Comparison of ENCODE assay signal across 18 cellular contexts in the genomic region with DNA sequence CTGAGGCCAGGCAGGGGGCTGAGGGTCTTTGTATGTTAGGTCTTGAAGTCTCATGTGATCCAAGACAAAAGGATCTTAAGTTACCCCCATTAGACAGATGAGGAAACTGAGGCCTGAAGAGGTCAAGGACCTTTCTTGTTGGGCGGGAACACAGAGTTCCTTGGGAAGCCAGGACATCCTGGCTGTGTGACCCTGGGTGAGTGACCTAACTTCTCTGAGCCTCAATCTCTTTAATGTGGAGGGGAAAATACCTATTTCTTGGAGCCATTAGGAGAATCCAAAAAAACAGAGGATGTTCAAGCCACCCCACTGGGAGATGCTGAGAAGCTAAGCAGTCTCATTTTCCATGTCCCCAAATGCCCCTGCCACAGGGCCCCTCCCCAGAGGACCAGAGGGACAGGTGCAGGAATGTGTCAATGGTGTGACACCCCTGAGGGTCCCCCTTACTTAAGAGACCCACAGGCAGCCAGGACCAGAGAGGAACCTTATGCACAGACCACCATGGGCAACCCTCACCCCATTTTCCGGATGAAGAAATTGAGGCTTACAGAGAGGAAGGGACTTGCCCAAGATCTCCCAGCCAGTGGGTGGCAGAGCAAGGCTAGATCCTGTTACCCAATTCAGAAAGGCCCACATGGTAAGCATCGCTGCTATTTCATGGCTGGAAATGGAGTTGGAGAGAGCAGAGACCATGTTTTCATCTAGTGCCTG. TPM values are rescaled to one million over a fixed set of nuclear protein-coding genes. Genes with fewer than 3 reads are reported as not detected.
DNase-seq lines count a peak whose midpoint lies in the region; ATAC-seq and TF ChIP-seq lines count a peak whose summit lies in the region.
"Had no signal": no experiment of that assay in that cellular context is flagged by ENCODE, and none has a peak within 500 bp of the region (broad histone marks: within the 10 kb centered on the region; RNA-seq: fewer than 3 reads in every experiment).

No MANE protein-coding gene starts in this region.

- H4K20me1 ChIP-seq in Karpas-422 (ENCODE audit: insufficient read depth, low read depth, low read length) (peaks cover 55% of the 10 kb centered on the region), osteoblast (ENCODE audit: insufficient read depth, low read length) (peaks cover 17% of the 10 kb centered on the region)

- H3K9me3 Mint-ChIP-seq in T-helper 2 cell treated with Interferon-gamma antibody and Interleukin-4, amounts not matched to agents 5 μg/mL and 100 μg/mL, for 36 hours = no peaks in the 10 kb centered on the region
- H3K9me3 Mint-ChIP-seq in activated naive CD8-positive, alpha-beta T cell treated with anti-CD3 and anti-CD28 coated beads for 36 hours = no peaks in the 10 kb centered on the region
- H3K9me3 Mint-ChIP-seq: HFFc6 had no signal

- ATAC-seq in heart right ventricle = no peak
- ATAC-seq: activated CD4-positive, CD25-positive, alpha-beta regulatory T cell treated with anti-CD3 and anti-CD28 coated beads, Interleukin-2, amount 50 U/mL, for 24 hours; pancreas had no signal

- no peaks in the 10 kb centered on the region for H3K79me2 ChIP-seq in Karpas-422 (ENCODE audit: low read length)
- H3K79me2 ChIP-seq in osteoblast (ENCODE audit: insufficient read depth, low read length) = peaks cover 3% of the 10 kb centered on the region

- DNase-seq in T-helper 2 cell treated with Interferon-gamma antibody and Interleukin-4, amounts not matched to agents 5 μg/mL and 100 μg/mL, for 36 hours (ENCODE audit: low spot score) = no peak
- DNase-seq in T-helper 2 cell (no peak), Karpas-422 (peak; percentile 70), osteoblast (ENCODE audit: insufficient read length, low spot score, missing footprints) (peak; percentile 53), GM19240 (ENCODE audit: insufficient read length, low spot score) (no peak), kidney tubule cell (ENCODE audit: low spot score) (no peak), heart right ventricle (no peak)
- peak; percentile 10 for DNase-seq in activated naive CD8-positive, alpha-beta T cell treated with anti-CD3 and anti-CD28 coated beads for 36 hours
- DNase-seq: adrenal gland; HFFc6; mammary epithelial cell; pancreas; SK-N-SH; stimulated activated CD4-positive, alpha-beta T cell treated with anti-CD3 and anti-CD28 coated beads, Interleukin-12 subunit alpha, Interleukin-12 subunit beta, amount 100 ng/mL, for 4 hours; thyroid gland had no signal

- H3K4me1 ChIP-seq in Karpas-422 (ENCODE audit: low read length) (peaks cover 99% of the 10 kb centered on the region), osteoblast (ENCODE audit: insufficient read depth, low read length) (no peaks in the 10 kb centered on the region), heart right ventricle (peaks cover 0 to 91% (median 0%) of the 10 kb centered on the region in 9 donors)
- H3K4me1 ChIP-seq: pancreas, thyroid gland had no signal

- H3K36me3 ChIP-seq in Karpas-422 (ENCODE audit: insufficient read depth, low read length) = peaks cover 38% of the 10 kb centered on the region
- H3K36me3 ChIP-seq in osteoblast (ENCODE audit: insufficient read depth, low read length) = peaks cover 14% of the 10 kb centered on the region
- H3K36me3 ChIP-seq in heart right ventricle = peaks cover 0 to 75% (median 0%) of the 10 kb centered on the region in 9 donors
- H3K36me3 ChIP-seq: adrenal gland, pancreas, thyroid gland had no signal

- H3K9me2 ChIP-seq in Karpas-422 (replicated peaks; ENCODE audit: insufficient read depth, low read length) = no peaks in the 10 kb centered on the region
- H3K9me2 ChIP-seq: SK-N-SH had no signal

- peak overlapping the region; percentile 22; the same call in 1 of the 2 replicates for H3K4me3 ChIP-seq in Karpas-422 (ENCODE audit: low read length)
- no peak overlapping the region for H3K4me3 ChIP-seq in osteoblast (ENCODE audit: insufficient read depth, low read length)
- H3K4me3 ChIP-seq in heart right ventricle = no peak overlapping the region
- H3K4me3 ChIP-seq: adrenal gland, pancreas, thyroid gland had no signal

- H3K27ac ChIP-seq in Karpas-422 (ENCODE audit: low read length) (peak overlapping the region; percentile 97), osteoblast (ENCODE audit: low read depth, low read length) (no peak overlapping the region), heart right ventricle (peak overlapping the region in 1 of 10 donors; percentile 71)
- H3K27ac ChIP-seq: adrenal gland, pancreas, thyroid gland had no signal

- intact Hi-C loops in heart right ventricle (cut with DNase I) = no loop called here

- H3K36me3 Mint-ChIP-seq in T-helper 2 cell treated with Interferon-gamma antibody and Interleukin-4, amounts not matched to agents 5 μg/mL and 100 μg/mL, for 36 hours (ENCODE audit: low read depth) = peaks cover 96% of the 10 kb centered on the region
- H3K36me3 Mint-ChIP-seq in activated naive CD8-positive, alpha-beta T cell treated with anti-CD3 and anti-CD28 coated beads for 36 hours = peaks cover 90% of the 10 kb centered on the region

- peak overlapping the region; percentile 93 for H3K27ac Mint-ChIP-seq in T-helper 2 cell treated with Interferon-gamma antibody and Interleukin-4, amounts not matched to agents 5 μg/mL and 100 μg/mL, for 36 hours
- H3K27ac Mint-ChIP-seq in activated naive CD8-positive, alpha-beta T cell treated with anti-CD3 and anti-CD28 coated beads for 36 hours = peak overlapping the region; percentile 95
- H3K27ac Mint-ChIP-seq: HFFc6 had no signal

- peak overlapping the region; percentile 58 for H3K4me2 ChIP-seq in Karpas-422 (ENCODE audit: low read depth, low read length, poor library complexity, severe bottlenecking)
- H3K4me2 ChIP-seq in osteoblast (ENCODE audit: insufficient read depth, low read length) = no peak overlapping the region
- H3K4me2 ChIP-seq: SK-N-SH had no signal

- H3K9me3 ChIP-seq in Karpas-422 (ENCODE audit: low read length) (no peaks in the 10 kb centered on the region), osteoblast (ENCODE audit: low read depth, low read length) (no peaks in the 10 kb centered on the region), heart right ventricle (no peaks in the 10 kb centered on the region)
- H3K9me3 ChIP-seq: adrenal gland, pancreas, SK-N-SH, thyroid gland had no signal

- H3K9ac ChIP-seq in Karpas-422 (ENCODE audit: low read length) = peak overlapping the region; percentile 14; the same call in 1 of the 2 replicates
- H3K9ac ChIP-seq: SK-N-SH had no signal

- H3K4me3 Mint-ChIP-seq in T-helper 2 cell treated with Interferon-gamma antibody and Interleukin-4, amounts not matched to agents 5 μg/mL and 100 μg/mL, for 36 hours = peak overlapping the region; percentile 99
- H3K4me3 Mint-ChIP-seq in activated naive CD8-positive, alpha-beta T cell treated with anti-CD3 and anti-CD28 coated beads for 36 hours = peak overlapping the region; percentile 78
- H3K4me3 Mint-ChIP-seq: HFFc6 had no signal

- H2AFZ ChIP-seq in Karpas-422 (ENCODE audit: low read length) (no peak overlapping the region), osteoblast (ENCODE audit: low read length) (no peak overlapping the region)

- peaks cover 88% of the 10 kb centered on the region for H3K4me1 Mint-ChIP-seq in T-helper 2 cell treated with Interferon-gamma antibody and Interleukin-4, amounts not matched to agents 5 μg/mL and 100 μg/mL, for 36 hours (ENCODE audit: low read depth)
- peaks cover 93% of the 10 kb centered on the region for H3K4me1 Mint-ChIP-seq in activated naive CD8-positive, alpha-beta T cell treated with anti-CD3 and anti-CD28 coated beads for 36 hours

- no peaks in the 10 kb centered on the region for H3K27me3 Mint-ChIP-seq in T-helper 2 cell treated with Interferon-gamma antibody and Interleukin-4, amounts not matched to agents 5 μg/mL and 100 μg/mL, for 36 hours (ENCODE audit: low read depth)
- H3K27me3 Mint-ChIP-seq in activated naive CD8-positive, alpha-beta T cell treated with anti-CD3 and anti-CD28 coated beads for 36 hours = no peaks in the 10 kb centered on the region

- 93% methylated on average over 3 of the region's 3 CpGs for WGBS in heart right ventricle, 2 donors

- H3K27me3 ChIP-seq in Karpas-422 (ENCODE audit: low read length) (no peaks in the 10 kb centered on the region), osteoblast (ENCODE audit: insufficient read depth, low read length) (no peaks in the 10 kb centered on the region), heart right ventricle (peaks cover 0 to 95% (median 81%) of the 10 kb centered on the region in 7 donors)
- H3K27me3 ChIP-seq: adrenal gland, pancreas, thyroid gland had no signal

- TF ChIP-seq CTCF in osteoblast (IDR thresholded peaks at IDR 0.05; ENCODE audit: extremely low read depth, low read depth, low read length) (no peak), heart right ventricle (IDR thresholded peaks at IDR 0.05) (no peak)

RNA-seq across cellular contexts. Expression of a gene that starts 8.0 kb away (rescaled TPM):
- total RNA-seq in Karpas-422 (2014; rRNA removed; shearing (Covaris generic); ENCODE audit: low replicate concordance) = 251 and 294 TPM in 2 replicates
- 100 to 1,000 TPM; 518 to 528 TPM for total RNA-seq in activated naive CD8-positive, alpha-beta T cell treated with anti-CD3 and anti-CD28 coated beads for 36 hours
- 13.6 and 14.5 TPM in 2 replicates for total RNA-seq in osteoblast
- 10 to 100 TPM in 1 of 10 donors, 1 to 10 TPM in 9; 1.1 to 37.1 (median 3.5) TPM for total RNA-seq in heart right ventricle
- polyA plus RNA-seq in heart right ventricle = 1 to 10 TPM; 1.4 to 5.0 TPM

RNA-seq across cellular contexts. Expression of a gene that starts 23.8 kb away (rescaled TPM):
- total RNA-seq in Karpas-422 (2014; rRNA removed; shearing (Covaris generic); ENCODE audit: low replicate concordance) = not detected in 2 replicates
- 1 to 10 TPM; 7.1 to 7.4 TPM for total RNA-seq in activated naive CD8-positive, alpha-beta T cell treated with anti-CD3 and anti-CD28 coated beads for 36 hours
- total RNA-seq in osteoblast (not detected in 2 replicates), heart right ventricle (not detected)
- polyA plus RNA-seq in heart right ventricle = not detected
- total RNA-seq: A172, fibroblast of lung, HFFc6, mammary epithelial cell had no signal
- polyA plus RNA-seq: fibroblast of lung, mammary epithelial cell, SK-N-SH had no signal

RNA-seq across cellular contexts. Expression of a gene that starts 46.3 kb away (rescaled TPM):
- 11.1 and 12.6 TPM in 2 replicates for total RNA-seq in Karpas-422 (2014; rRNA removed; shearing (Covaris generic); ENCODE audit: low replicate concordance)
- 10 to 100 TPM; 16.6 to 17.3 TPM for total RNA-seq in activated naive CD8-positive, alpha-beta T cell treated with anti-CD3 and anti-CD28 coated beads for 36 hours
- total RNA-seq in osteoblast (0.59 and 0.72 TPM in 2 replicates), heart right ventricle (10 to 100 TPM in 1 of 10 donors, 1 to 10 TPM in 9; 1.8 to 29.3 (median 4.8) TPM)
- 1 to 10 TPM; 2.1 to 4.0 TPM for polyA plus RNA-seq in heart right ventricle
- polyA plus RNA-seq: fibroblast of lung had no signal

RNA-seq across cellular contexts. Expression of a gene that starts 48.0 kb away (rescaled TPM):
- 1.7 and 2.7 TPM in 2 replicates for total RNA-seq in Karpas-422 (2014; rRNA removed; shearing (Covaris generic); ENCODE audit: low replicate concordance)
- total RNA-seq in activated naive CD8-positive, alpha-beta T cell treated with anti-CD3 and anti-CD28 coated beads for 36 hours = 1 to 10 TPM; 2.7 to 3.2 TPM
- total RNA-seq in osteoblast (11.9 and 18.3 TPM in 2 replicates), heart right ventricle (1 to 10 TPM in 8 of 10 donors, under 1 TPM in 2; 0.51 to 6.4 (median 1.4) TPM)
- polyA plus RNA-seq in heart right ventricle = 1 to 10 TPM; 2.9 to 4.1 TPM

Comparison
In these comparisons a context has a peak if more than half of its experiments do, and no peak if none do; other contexts are left out.
1. DNase-seq: peak in Karpas-422 (single experiment), activated naive CD8-positive, alpha-beta T cell treated with anti-CD3 and anti-CD28 coated beads for 36 hours (single experiment) and osteoblast (single experiment); none in T-helper 2 cell treated with Interferon-gamma antibody and Interleukin-4, amounts not matched to agents 5 μg/mL and 100 μg/mL, for 36 hours (single experiment), T-helper 2 cell (0 of 5), GM19240 (single experiment), kidney tubule cell (single experiment) and heart right ventricle (0 of 2).